ENCODE assay signal across 16 cellular contexts in the genomic region with DNA sequence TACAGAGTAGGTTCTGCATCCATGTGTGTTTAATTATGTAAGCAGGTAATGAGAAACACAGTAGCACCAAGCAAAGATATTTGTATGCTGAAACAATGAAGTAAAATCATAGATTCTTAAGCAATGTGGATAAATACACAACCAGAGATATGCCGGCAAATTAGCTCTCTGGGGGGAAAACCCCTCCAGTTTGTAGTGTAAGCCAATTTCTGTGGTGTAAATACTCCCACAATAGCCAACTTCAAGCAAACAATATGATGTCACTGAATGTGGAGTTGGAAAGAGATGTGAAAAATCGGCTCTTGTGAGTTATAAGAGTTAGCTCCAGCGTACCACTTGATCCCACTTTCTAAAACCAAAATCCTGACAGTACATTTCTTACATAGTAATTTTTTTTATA. TPM values are rescaled to one million over a fixed set of nuclear protein-coding genes. Genes with fewer than 3 reads are reported as not detected.
DNase-seq lines count a peak whose midpoint lies in the region; ATAC-seq and TF ChIP-seq lines count a peak whose summit lies in the region.
"Had no signal": no experiment of that assay in that cellular context is flagged by ENCODE, and none has a peak within 500 bp of the region (broad histone marks: within the 10 kb centered on the region; RNA-seq: fewer than 3 reads in every experiment).

No MANE protein-coding gene starts in this region.

- H3K36me3 ChIP-seq in HEK293 (ENCODE audit: control insufficient read depth in 2 of 2, insufficient read depth in 1 of 2, low read length in 2 of 2): no peaks in the 10 kb centered on the region
- no peaks in the 10 kb centered on the region for H3K36me3 ChIP-seq in SJCRH30
- H3K36me3 ChIP-seq: HAP-1 had no signal

- CTCF ChIA-PET in HEK293 (lab: Yijun Ruan, JAX): interaction anchor here (0.8 kb wide), 1 partner anchor 11 kb away, joined by 3 read pairs; no protein-coding TSS in a partner anchor

- H3K9me3 ChIP-seq in HEK293 (ENCODE audit: control insufficient read depth, insufficient read depth, low read depth, low read length): no peaks in the 10 kb centered on the region
- no peaks in the 10 kb centered on the region for H3K9me3 ChIP-seq in SJCRH30 (replicated peaks)
- H3K9me3 ChIP-seq: A549, Caco-2, HAP-1 had no signal

- intact Hi-C loops in dorsolateral prefrontal cortex (cut with DNase I): no loop called here

- H3K4me3 ChIP-seq in HEK293 (ENCODE audit: low read depth, low read length) (no peak overlapping the region), SJCRH30 (no peak overlapping the region), dorsolateral prefrontal cortex (no peak overlapping the region)
- H3K4me3 ChIP-seq: A549, HAP-1 had no signal

- DNase-seq in NCI-H69 (lab: John Stamatoyannopoulos, UW) (peak; percentile 6), fibroblast of peridontal ligament (ENCODE audit: extremely low read depth) (peak; percentile 51), SJCRH30 (no peak), omental fat pad (ENCODE audit: low spot score) (no peak), dorsolateral prefrontal cortex (no peak)
- DNase-seq: 8988T; ACHN; C1 segment of cervical spinal cord; Caco-2; CD4-positive, alpha-beta memory T cell; DMS153; DND-41; GOT3 had no signal

- H3K27me3 ChIP-seq in SJCRH30 (no peaks in the 10 kb centered on the region), dorsolateral prefrontal cortex (peaks cover 0 to 30% (median 0%) of the 10 kb centered on the region in 45 donors)

- no peaks in the 10 kb centered on the region for H3K4me1 ChIP-seq in HEK293 (ENCODE audit: control insufficient read depth, insufficient read depth, low read length)
- H3K4me1 ChIP-seq in SJCRH30: no peaks in the 10 kb centered on the region
- H3K4me1 ChIP-seq: A549, Caco-2, HAP-1 had no signal

- TF ChIP-seq CTCF in HEK293 (tag by site-specific recombination; IDR thresholded peaks at IDR 0.05) (no peak), omental fat pad (IDR thresholded peaks at IDR 0.05) (no peak), dorsolateral prefrontal cortex (IDR thresholded peaks at IDR 0.05 in 54 of 56, conservative IDR thresholded peaks at IDR 0.05 in 2 of 56; ENCODE audit: low read depth in 1 of 56, partially characterized antibody in 56 of 56) (no peak)

- H3K27ac ChIP-seq in HEK293 (ENCODE audit: extremely low read depth, low read depth, low read length) (no peak overlapping the region), SJCRH30 (no peak overlapping the region), dorsolateral prefrontal cortex (no peak overlapping the region)
- H3K27ac ChIP-seq: A549 had no signal

- no peak for ATAC-seq in omental fat pad (ENCODE audit: low FRiP score)
- ATAC-seq: A549 had no signal

- POLR2A ChIA-PET in HEK293 (lab: Yijun Ruan, JAX): interaction anchor here (0.5 kb wide), 1 partner anchor 1127 kb away, joined by 3 read pairs; no protein-coding TSS in a partner anchor

TF ChIP-seq in HEK293, 187 proteins besides CTCF, POLR2A, EP300 and RAD21:
- TF ChIP-seq HOXC10 (CRISPR knock-in tag; IDR thresholded peaks at IDR 0.05): no peak
- TF ChIP-seq ZNF112 (tag by site-specific recombination; IDR thresholded peaks at IDR 0.05): peak; percentile 92

RNA-seq across cellular contexts. Expression of a gene that starts 3.9 kb away (rescaled TPM):
- not detected in 2 replicates for total RNA-seq in SJCRH30 (2014; rRNA removed; shearing (Covaris generic))
- not detected for total RNA-seq in omental fat pad
- not detected for total RNA-seq in dorsolateral prefrontal cortex
- total RNA-seq: Caco-2; CD4-positive, alpha-beta memory T cell had no signal

RNA-seq across cellular contexts. Expression of a gene that starts 20.3 kb away (rescaled TPM):
- total RNA-seq in SJCRH30 (2014; rRNA removed; shearing (Covaris generic)): not detected in 2 replicates
- total RNA-seq in omental fat pad (not detected), dorsolateral prefrontal cortex (not detected)
- total RNA-seq: Caco-2; CD4-positive, alpha-beta memory T cell had no signal

RNA-seq across cellular contexts. Expression of a gene that starts 22.5 kb away (rescaled TPM):
- not detected in 2 replicates for total RNA-seq in SJCRH30 (2014; rRNA removed; shearing (Covaris generic))
- total RNA-seq in omental fat pad (not detected), dorsolateral prefrontal cortex (not detected)
- total RNA-seq: Caco-2; CD4-positive, alpha-beta memory T cell had no signal

RNA-seq across cellular contexts. Expression of a gene that starts 36.3 kb away (rescaled TPM):
- not detected in 2 replicates for total RNA-seq in SJCRH30 (2014; rRNA removed; shearing (Covaris generic))
- total RNA-seq in omental fat pad (not detected), dorsolateral prefrontal cortex (not detected)
- total RNA-seq: Caco-2; CD4-positive, alpha-beta memory T cell had no signal

RNA-seq across cellular contexts. Expression of a gene that starts 45.1 kb away (rescaled TPM):
- total RNA-seq in SJCRH30 (2014; rRNA removed; shearing (Covaris generic)): not detected in 2 replicates
- total RNA-seq in omental fat pad: not detected
- total RNA-seq in dorsolateral prefrontal cortex: not detected
- total RNA-seq: Caco-2; CD4-positive, alpha-beta memory T cell had no signal

Comparison
In these comparisons a context has a peak if more than half of its experiments do, and no peak if none do; other contexts are left out.
1. DNase-seq: peak in NCI-H69 (single experiment) and fibroblast of peridontal ligament (single experiment); none in SJCRH30 (0 of 2), omental fat pad (single experiment) and dorsolateral prefrontal cortex (0 of 10).